10 cellular contexts compared by ENCODE assay signal in genomic region chr2:157245441-157246211, GRCh38. TPM values are rescaled to one million over a fixed set of nuclear protein-coding genes. Genes with fewer than 3 reads are reported as not detected.
DNase-seq lines count a peak whose midpoint lies in the region; ATAC-seq, FAIRE-seq and TF ChIP-seq lines count a peak whose summit lies in the region.
"Had no signal": no experiment of that assay in that cellular context is flagged by ENCODE, and none has a peak within 500 bp of the region (broad histone marks: within the 10 kb centered on the region; RNA-seq: fewer than 3 reads in every experiment).

No MANE protein-coding gene starts in this region.

- TF ChIP-seq CTCF in RWPE1 (conservative IDR thresholded peaks at IDR 0.05; ENCODE audit: low read depth), result no peak
- TF ChIP-seq CTCF in foreskin keratinocyte (conservative IDR thresholded peaks at IDR 0.05), result no peak
- TF ChIP-seq CTCF in GM13976 (IDR thresholded peaks at IDR 0.05; ENCODE audit: borderline replicate concordance, control extremely low read depth, extremely low read depth, insufficient read depth, missing control alignments), result no peak
- TF ChIP-seq CTCF in pancreas (IDR thresholded peaks at IDR 0.05), result no peak

- H3K27me3 Mint-ChIP-seq in activated T-cell treated with anti-CD3 and anti-CD28 coated beads, Interleukin-2, amount 50 U/mL, for 24 hours, result peaks cover 18% of the 10 kb centered on the region
- peaks cover 40% of the 10 kb centered on the region for H3K27me3 Mint-ChIP-seq in activated T-cell treated with anti-CD3 and anti-CD28 coated beads, Interleukin-2, amount 50 U/mL, for 72 hours (ENCODE audit: low read depth)
- H3K27me3 Mint-ChIP-seq in stimulated activated naive CD8-positive, alpha-beta T cell treated with anti-CD3 and anti-CD28 coated beads, Interleukin-15, amount 100 ng/mL, for 72 hours, result peaks cover 21% of the 10 kb centered on the region

- CTCF ChIA-PET in RWPE1 (lab: Yijun Ruan, JAX), result interaction anchor here (0.7 kb wide), 1 partner anchor 62 kb away, joined by 3 read pairs; no protein-coding TSS in a partner anchor

- peaks cover 30% of the 10 kb centered on the region for H3K4me1 Mint-ChIP-seq in activated T-cell treated with anti-CD3 and anti-CD28 coated beads, Interleukin-2, amount 50 U/mL, for 24 hours (ENCODE audit: low read depth)
- peaks cover 19% of the 10 kb centered on the region for H3K4me1 Mint-ChIP-seq in activated T-cell treated with anti-CD3 and anti-CD28 coated beads, Interleukin-2, amount 50 U/mL, for 72 hours (ENCODE audit: low read depth)
- peaks cover 17% of the 10 kb centered on the region for H3K4me1 Mint-ChIP-seq in stimulated activated naive CD8-positive, alpha-beta T cell treated with anti-CD3 and anti-CD28 coated beads, Interleukin-15, amount 100 ng/mL, for 72 hours

- H3K27me3 ChIP-seq in foreskin keratinocyte (no peaks in the 10 kb centered on the region), pancreas (no peaks in the 10 kb centered on the region)
- H3K27me3 ChIP-seq: ovary had no signal

- DNase-seq in activated T-cell treated with anti-CD3 and anti-CD28 coated beads, Interleukin-2, amount 50 U/mL, for 24 hours, result no peak
- no peak for DNase-seq in activated T-cell treated with anti-CD3 and anti-CD28 coated beads, Interleukin-2, amount 50 U/mL, for 72 hours
- no peak for DNase-seq in RWPE1 (ENCODE audit: low spot score)
- DNase-seq in foreskin keratinocyte, result no peak
- DNase-seq in stimulated activated naive CD8-positive, alpha-beta T cell treated with anti-CD3 and anti-CD28 coated beads, Interleukin-15, amount 100 ng/mL, for 72 hours, result no peak
- no peak for DNase-seq in NOMO-1 (lab: John Stamatoyannopoulos, UW; ENCODE audit: unreplicated experiment in 2 of 2)
- DNase-seq in GM13976 (ENCODE audit: low spot score), result no peak
- DNase-seq in pancreas, result no peak
- DNase-seq: ovary had no signal

- H3K36me3 Mint-ChIP-seq in activated T-cell treated with anti-CD3 and anti-CD28 coated beads, Interleukin-2, amount 50 U/mL, for 24 hours (ENCODE audit: low read depth), result no peaks in the 10 kb centered on the region
- no peaks in the 10 kb centered on the region for H3K36me3 Mint-ChIP-seq in activated T-cell treated with anti-CD3 and anti-CD28 coated beads, Interleukin-2, amount 50 U/mL, for 72 hours (ENCODE audit: insufficient read depth in 2 of 2)

- WGBS in pancreas, 2 donors, result 44 to 48% methylated on average over 3 of the region's 3 CpGs

- FAIRE-seq in pancreas (lab: Jason Lieb, UNC), result no peak

- H3K4me3 ChIP-seq in pancreas, result no peak overlapping the region
- H3K4me3 ChIP-seq: ovary had no signal

- no peak for ATAC-seq in activated T-cell treated with anti-CD3 and anti-CD28 coated beads, Interleukin-2, amount 50 U/mL, for 72 hours (replicated peaks in 1 of 2)
- ATAC-seq in foreskin keratinocyte (no peak), pancreas (no peak)
- no peak for ATAC-seq in stimulated activated naive CD8-positive, alpha-beta T cell treated with anti-CD3 and anti-CD28 coated beads, Interleukin-15, amount 100 ng/mL, for 72 hours

- in situ Hi-C loops in GM13976 (cut with MboI; ENCODE audit: low sequenced_read_pairs, unreplicated experiment), result no loop called here

- POLR2A ChIA-PET in RWPE1 (lab: Yijun Ruan, JAX; ENCODE audit: low non-redundant PET), result no interaction called here

- H3K27ac ChIP-seq in RWPE1 (peak overlapping the region; percentile 98), foreskin keratinocyte (peak overlapping the region; percentile 100), pancreas (peak overlapping the region in 2 of 4 donors; percentile 24)
- H3K27ac ChIP-seq: ovary had no signal

- intact Hi-C loops in pancreas (cut with DNase I), result no loop called here

- no peaks in the 10 kb centered on the region for H3K36me3 ChIP-seq in pancreas
- H3K36me3 ChIP-seq: ovary had no signal

- H3K4me3 Mint-ChIP-seq in activated T-cell treated with anti-CD3 and anti-CD28 coated beads, Interleukin-2, amount 50 U/mL, for 24 hours, result peak overlapping the region; percentile 32
- peak overlapping the region in 1 of 2 donors; percentile 10 for H3K4me3 Mint-ChIP-seq in activated T-cell treated with anti-CD3 and anti-CD28 coated beads, Interleukin-2, amount 50 U/mL, for 72 hours
- H3K4me3 Mint-ChIP-seq in stimulated activated naive CD8-positive, alpha-beta T cell treated with anti-CD3 and anti-CD28 coated beads, Interleukin-15, amount 100 ng/mL, for 72 hours, result peak overlapping the region; percentile 1 to 18
- H3K4me3 Mint-ChIP-seq: T-helper 1 cell treated with Interleukin-12 subunit alpha and Interleukin-12 subunit beta and Interleukin-4 antibody, amounts not matched to agents 30 μg/mL and 1 μg/mL, for 36 hours had no signal

- H3K27ac Mint-ChIP-seq in activated T-cell treated with anti-CD3 and anti-CD28 coated beads, Interleukin-2, amount 50 U/mL, for 24 hours, result peak overlapping the region; percentile 91
- H3K27ac Mint-ChIP-seq in activated T-cell treated with anti-CD3 and anti-CD28 coated beads, Interleukin-2, amount 50 U/mL, for 72 hours, result no peak overlapping the region
- no peak overlapping the region for H3K27ac Mint-ChIP-seq in stimulated activated naive CD8-positive, alpha-beta T cell treated with anti-CD3 and anti-CD28 coated beads, Interleukin-15, amount 100 ng/mL, for 72 hours
- H3K27ac Mint-ChIP-seq: T-helper 1 cell treated with Interleukin-12 subunit alpha and Interleukin-12 subunit beta and Interleukin-4 antibody, amounts not matched to agents 30 μg/mL and 1 μg/mL, for 36 hours had no signal

- H3K4me1 ChIP-seq in foreskin keratinocyte, result peaks cover 23% of the 10 kb centered on the region
- no peaks in the 10 kb centered on the region for H3K4me1 ChIP-seq in pancreas

- H3K9me3 ChIP-seq in pancreas, result no peaks in the 10 kb centered on the region
- H3K9me3 ChIP-seq: ovary had no signal

- no peaks in the 10 kb centered on the region for H3K9me3 Mint-ChIP-seq in activated T-cell treated with anti-CD3 and anti-CD28 coated beads, Interleukin-2, amount 50 U/mL, for 24 hours
- H3K9me3 Mint-ChIP-seq in activated T-cell treated with anti-CD3 and anti-CD28 coated beads, Interleukin-2, amount 50 U/mL, for 72 hours, result no peaks in the 10 kb centered on the region
- H3K9me3 Mint-ChIP-seq in stimulated activated naive CD8-positive, alpha-beta T cell treated with anti-CD3 and anti-CD28 coated beads, Interleukin-15, amount 100 ng/mL, for 72 hours, result no peaks in the 10 kb centered on the region
- H3K9me3 Mint-ChIP-seq: T-helper 1 cell treated with Interleukin-12 subunit alpha and Interleukin-12 subunit beta and Interleukin-4 antibody, amounts not matched to agents 30 μg/mL and 1 μg/mL, for 36 hours had no signal

RNA-seq across cellular contexts. Expression of gene GALNT5, which starts 11.9 kb away (rescaled TPM):
- not detected for total RNA-seq in activated T-cell treated with anti-CD3 and anti-CD28 coated beads, Interleukin-2, amount 50 U/mL, for 72 hours
- total RNA-seq in foreskin keratinocyte (10.2 and 14.4 TPM in 2 replicates), pancreas (under 1 TPM; 0.08 to 0.60 (median 0.16) TPM)
- polyA plus RNA-seq in foreskin keratinocyte (2.6 and 4.4 TPM in 2 replicates), pancreas (not detected)
